8 cellular contexts compared by ENCODE assay signal in genomic region chr6:82248233-82248735, GRCh38. TPM values are rescaled to one million over a fixed set of nuclear protein-coding genes. Genes with fewer than 3 reads are reported as not detected.
DNase-seq lines count a peak whose midpoint lies in the region; ATAC-seq and TF ChIP-seq lines count a peak whose summit lies in the region.

No MANE protein-coding gene starts in this region.

- H3K4me3 ChIP-seq in liver (ENCODE audit: low read depth in 1 of 3, low read length in 3 of 3) (peak overlapping the region; percentile 62 to 96 (median 91)), thymus (ENCODE audit: low read length) (peak overlapping the region; percentile 99)

- peak in 1 of 2 donors; percentile 4 for TF ChIP-seq RAD21 in liver (IDR thresholded peaks at IDR 0.05)

- 24% methylated on average over 11 of the region's 11 CpGs for WGBS in liver
- WGBS in thymus = 62% methylated on average over 11 of the region's 11 CpGs

- DNase-seq in AML-193 (lab: John Stamatoyannopoulos, UW) = peak; percentile 60 to 61
- DNase-seq in NCI-H748 (lab: John Stamatoyannopoulos, UW; ENCODE audit: unreplicated experiment) = peak; percentile 45
- peak in 22 of 61 donors; percentile 23 to 85 (median 61) for DNase-seq in caudate nucleus (lab: John Stamatoyannopoulos, UW)
- no peak for DNase-seq in NOMO-1 treated with dmso at 0.1 percent for 144 hours (lab: John Stamatoyannopoulos, UW; ENCODE audit: unreplicated experiment)

- peak; percentile 19 for ATAC-seq in GM18499 (IDR thresholded peaks at IDR 0.05; ENCODE audit: insufficient read depth, unreplicated experiment)
- ATAC-seq in HG02885 (IDR thresholded peaks at IDR 0.05; ENCODE audit: poor library complexity, unreplicated experiment) = peak; percentile 21

- H3K27ac ChIP-seq in caudate nucleus (ENCODE audit: low read depth, low read length) (peak overlapping the region; percentile 98), liver (ENCODE audit: low read depth in 1 of 2, low read length in 2 of 2) (peak overlapping the region; percentile 89 to 97), thymus (ENCODE audit: low read depth) (peak overlapping the region; percentile 85)

- H3K4me1 ChIP-seq in liver (ENCODE audit: control insufficient read depth in 4 of 4, insufficient read depth in 4 of 4, low read length in 3 of 4) (peaks cover 3 to 40% (median 16%) of the 10 kb centered on the region in 4 donors), thymus (ENCODE audit: control insufficient read depth, insufficient read depth, low read length) (no peaks in the 10 kb centered on the region)

- H3K36me3 ChIP-seq in liver (ENCODE audit: control insufficient read depth in 4 of 4, insufficient read depth in 3 of 4, low read depth in 1 of 4, low read length in 3 of 4) = peaks cover 0 to 2% (median 0%) of the 10 kb centered on the region in 4 donors
- no peaks in the 10 kb centered on the region for H3K36me3 ChIP-seq in thymus (ENCODE audit: control insufficient read depth, insufficient read depth)

- H3K9me3 ChIP-seq in liver (ENCODE audit: control insufficient read depth in 4 of 4, low read length in 3 of 4) (no peaks in the 10 kb centered on the region), thymus (ENCODE audit: control insufficient read depth) (no peaks in the 10 kb centered on the region)

- H3K27me3 ChIP-seq in liver (ENCODE audit: control insufficient read depth in 4 of 4, insufficient read depth in 4 of 4, low read length in 3 of 4) = no peaks in the 10 kb centered on the region
- H3K27me3 ChIP-seq in thymus (ENCODE audit: control insufficient read depth, insufficient read depth) = no peaks in the 10 kb centered on the region

- H3K9ac ChIP-seq in liver (ENCODE audit: low read depth in 1 of 2, low read length in 2 of 2) = peak overlapping the region; percentile 26 to 84

- peak; percentile 0 for TF ChIP-seq CTCF in liver (IDR thresholded peaks at IDR 0.05; ENCODE audit: low read depth, low read length, missing input control)

TF ChIP-seq in liver, 16 proteins besides CTCF, POLR2A, EP300 and RAD21:
- TF ChIP-seq YY1 (IDR thresholded peaks at IDR 0.05) (no peak), NR2F2 (IDR thresholded peaks at IDR 0.05) (no peak), GABPA (IDR thresholded peaks at IDR 0.05 in 1 of 2, conservative IDR thresholded peaks at IDR 0.05 in 1 of 2) (no peak), HNF4A (conservative IDR thresholded peaks at IDR 0.05) (peak in 1 of 2 donors; percentile 40), SP1 (IDR thresholded peaks at IDR 0.05) (peak; percentile 54), FOXA1 (IDR thresholded peaks at IDR 0.05) (peak; percentile 13), TAF1 (conservative IDR thresholded peaks at IDR 0.05) (peak; percentile 74), EGR1 (IDR thresholded peaks at IDR 0.05; ENCODE audit: low read depth in 2 of 2) (no peak)

RNA-seq across cellular contexts. Expression of gene IBTK, which starts 0.7 kb away (rescaled TPM):
- total RNA-seq in liver = 10 to 100 TPM; 22.3 to 66.8 TPM
- 10 to 100 TPM; 14.1 to 19.8 TPM for polyA plus RNA-seq in liver
- 28.7 TPM for polyA plus RNA-seq in thymus
